In genomic region chr11:473415-473814, GRCh38 we compare ENCODE assay signal across 1 cellular context.
TF ChIP-seq lines count a peak whose summit lies in the region.

No MANE protein-coding gene starts in this region.

TF ChIP-seq in K562, 482 proteins besides CTCF, POLR2A, EP300 and RAD21:
- TF ChIP-seq ZC3H4 (CRISPR knock-in tag; IDR thresholded peaks at IDR 0.05; ENCODE audit: borderline replicate concordance), result no peak
- TF ChIP-seq SPI1 (IDR thresholded peaks at IDR 0.05; ENCODE audit: borderline replicate concordance, low read depth, low read length), result no peak
- no peak for TF ChIP-seq TBL1XR1 (IDR thresholded peaks at IDR 0.05; ENCODE audit: low read length in 2 of 2)
- no peak for TF ChIP-seq NFE2 (IDR thresholded peaks at IDR 0.05; ENCODE audit: low read depth)
- TF ChIP-seq RBFOX2 (IDR thresholded peaks at IDR 0.05; ENCODE audit: low read depth, low read length), result 0 out of 2 replicates have a peak, but pooled peaks have one; percentile 14
- TF ChIP-seq OTX1 (CRISPR knock-in tag; IDR thresholded peaks at IDR 0.05), result no peak
